38 cellular contexts compared by ENCODE assay signal in the genomic region with DNA sequence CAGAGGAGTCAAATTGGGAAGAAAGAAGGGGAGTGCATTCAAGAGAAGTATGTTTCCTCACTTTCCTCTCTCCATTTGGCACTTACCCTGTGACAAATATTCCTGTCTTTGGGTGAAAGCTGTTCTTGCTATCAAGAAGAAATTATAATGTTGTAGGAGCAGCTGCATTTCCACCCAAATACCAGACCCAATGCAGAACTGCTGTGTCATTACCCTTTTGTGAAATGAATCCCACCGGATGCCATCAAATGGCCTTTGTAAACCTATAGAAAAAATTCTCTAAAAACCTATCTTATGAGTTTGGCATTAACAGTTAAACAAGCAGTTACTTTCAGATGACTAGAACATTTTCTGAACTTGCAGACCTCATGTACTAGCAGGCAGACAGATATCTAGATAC. TPM values are rescaled to one million over a fixed set of nuclear protein-coding genes. Genes with fewer than 3 reads are reported as not detected.
"Had no signal": no experiment of that assay in that cellular context is flagged by ENCODE, and none has a peak within 500 bp of the region (broad histone marks: within the 10 kb centered on the region; RNA-seq: fewer than 3 reads in every experiment).

No MANE protein-coding gene starts in this region.

- ATAC-seq: activated CD8-positive, alpha-beta T cell treated with anti-CD3 and anti-CD28 coated beads for 36 hours; activated naive CD4-positive, alpha-beta T cell treated with anti-CD3 and anti-CD28 coated beads, Interleukin-2, amount 50 U/mL, for 72 hours; activated T-cell treated with anti-CD3 and anti-CD28 coated beads, Interleukin-2, amount 50 U/mL, for 4 hours; activated T-cell treated with anti-CD3 and anti-CD28 coated beads, Interleukin-2, amount 50 U/mL, for 72 hours; activated T-helper 17 cell treated with anti-CD3 and anti-CD28 coated beads, Interleukin-2, amount 50 U/mL, for 72 hours; body of pancreas had no signal

- DNase-seq: activated B cell treated with CpG ODN at 0.5 μM for 24 hours; activated CD4-positive, alpha-beta memory T cell treated with anti-CD3 and anti-CD28 coated beads for 36 hours; activated CD4-positive, alpha-beta T cell treated with anti-CD3 and anti-CD28 coated beads for 4 hours; activated CD4-positive, alpha-beta T cell treated with anti-CD3 and anti-CD28 coated beads, Interleukin-2, amount 10 ng/mL, durations not matched to agents 24 days and 14 days; activated CD4-positive, alpha-beta T cell treated with anti-CD3 and anti-CD28 coated beads, Interleukin-2, amount 50 U/mL, for 1 hour; activated CD4-positive, alpha-beta T cell treated with anti-CD3 and anti-CD28 coated beads, Interleukin-2, amount 50 U/mL, for 4 hours; activated CD4-positive, CD25-positive, alpha-beta regulatory T cell treated with anti-CD3 and anti-CD28 coated beads, Interleukin-2, amount 50 U/mL, for 72 hours; activated CD8-positive, alpha-beta memory T cell treated with anti-CD3 and anti-CD28 coated beads, Interleukin-2, amount 50 U/mL, for 4 hours; activated CD8-positive, alpha-beta T cell treated with anti-CD3 and anti-CD28 coated beads for 36 hours; activated effector memory CD4-positive, alpha-beta T cell treated with anti-CD3 and anti-CD28 coated beads, Interleukin-2, amount 50 U/mL, for 16 hours; activated gamma-delta T cell treated with Interleukin-2 at 50 U/mL for 16 hours; activated naive CD4-positive, alpha-beta T cell; activated naive CD4-positive, alpha-beta T cell treated with anti-CD3 and anti-CD28 coated beads for 36 hours; activated naive CD4-positive, alpha-beta T cell treated with anti-CD3 and anti-CD28 coated beads, Interleukin-2, amount 50 U/mL, for 16 hours; activated naive CD8-positive, alpha-beta T cell treated with anti-CD3 and anti-CD28 coated beads for 36 hours; activated T-cell treated with anti-CD3 and anti-CD28 coated beads for 4 hours; activated T-cell treated with anti-CD3 and anti-CD28 coated beads, Interleukin-2, amount 50 U/mL, for 1 hour; activated T-cell treated with anti-CD3 and anti-CD28 coated beads, Interleukin-2, amount 50 U/mL, for 4 hours; activated T-cell treated with anti-CD3 and anti-CD28 coated beads, Interleukin-2, amount 50 U/mL, for 72 hours; adrenal gland; amniotic stem cell; aorta; body of pancreas; brain microvascular endothelial cell; central memory CD4-positive, alpha-beta T cell; T-helper 1 cell; T-helper 2 cell; T-helper 9 cell had no signal

- H3K4me3 Mint-ChIP-seq: activated B cell treated with CpG ODN at 0.5 μM for 24 hours; activated CD4-positive, alpha-beta memory T cell treated with anti-CD3 and anti-CD28 coated beads for 36 hours; activated CD4-positive, alpha-beta T cell treated with anti-CD3 and anti-CD28 coated beads, Interleukin-2, amount 10 ng/mL, durations not matched to agents 24 days and 14 days; activated CD8-positive, alpha-beta T cell treated with anti-CD3 and anti-CD28 coated beads for 36 hours; activated naive CD4-positive, alpha-beta T cell treated with anti-CD3 and anti-CD28 coated beads for 36 hours; activated naive CD8-positive, alpha-beta T cell treated with anti-CD3 and anti-CD28 coated beads for 36 hours; activated T-cell treated with anti-CD3 and anti-CD28 coated beads, Interleukin-2, amount 50 U/mL, for 4 hours; activated T-cell treated with anti-CD3 and anti-CD28 coated beads, Interleukin-2, amount 50 U/mL, for 72 hours; activated T-helper 1 cell treated with anti-CD3 and anti-CD28 coated beads, Interleukin-12 subunit alpha, Interleukin-12 subunit beta, Interleukin-2, Interleukin-4 antibody, amounts not matched to agents 30 ng/mL and 10 ng/mL and 1 ng/mL, durations not matched to agents 14 hours and 24 hours and 36 hours; activated T-helper 17 cell treated with anti-CD3 and anti-CD28 coated beads, Interleukin-2, amount 50 U/mL, for 72 hours; T-helper 1 cell treated with Interleukin-12 subunit alpha and Interleukin-12 subunit beta and Interleukin-4 antibody, amounts not matched to agents 30 μg/mL and 1 μg/mL, for 36 hours; T-helper 2 cell treated with Interferon-gamma antibody and Interleukin-4, amounts not matched to agents 5 μg/mL and 100 μg/mL, for 36 hours had no signal

- H3K27me3 ChIP-seq: adrenal gland, body of pancreas, brain microvascular endothelial cell, breast epithelium had no signal

- H3K4me1 Mint-ChIP-seq: activated B cell treated with CpG ODN at 0.5 μM for 24 hours; activated CD4-positive, alpha-beta T cell treated with anti-CD3 and anti-CD28 coated beads, Interleukin-2, amount 10 ng/mL, durations not matched to agents 24 days and 14 days; activated naive CD8-positive, alpha-beta T cell treated with anti-CD3 and anti-CD28 coated beads for 36 hours; activated T-helper 17 cell treated with anti-CD3 and anti-CD28 coated beads, Interleukin-2, amount 50 U/mL, for 72 hours had no signal

- H3K27me3 Mint-ChIP-seq: activated B cell treated with CpG ODN at 0.5 μM for 24 hours; activated CD4-positive, alpha-beta T cell treated with anti-CD3 and anti-CD28 coated beads, Interleukin-2, amount 10 ng/mL, durations not matched to agents 24 days and 14 days; activated CD8-positive, alpha-beta T cell treated with anti-CD3 and anti-CD28 coated beads for 36 hours; activated naive CD8-positive, alpha-beta T cell treated with anti-CD3 and anti-CD28 coated beads for 36 hours; activated T-helper 17 cell treated with anti-CD3 and anti-CD28 coated beads, Interleukin-2, amount 50 U/mL, for 72 hours had no signal

- H3K4me1 ChIP-seq: adrenal gland, body of pancreas, breast epithelium had no signal

- H3K36me3 ChIP-seq: adrenal gland, brain microvascular endothelial cell, breast epithelium had no signal

- H3K9me3 ChIP-seq: adrenal gland, body of pancreas, breast epithelium had no signal

- H3K27ac ChIP-seq: adrenal gland, body of pancreas, brain microvascular endothelial cell, breast epithelium, VCaP had no signal

- H3K4me3 ChIP-seq: adrenal gland, body of pancreas, breast epithelium had no signal

- FAIRE-seq: astrocyte, TTC549 had no signal

- H3K36me3 Mint-ChIP-seq: activated CD4-positive, alpha-beta memory T cell treated with anti-CD3 and anti-CD28 coated beads for 36 hours; activated naive CD4-positive, alpha-beta T cell treated with anti-CD3 and anti-CD28 coated beads, Interleukin-2, amount 50 U/mL, for 72 hours; activated naive CD8-positive, alpha-beta T cell treated with anti-CD3 and anti-CD28 coated beads for 36 hours had no signal

- H3K27ac Mint-ChIP-seq: activated B cell treated with CpG ODN at 0.5 μM for 24 hours; activated CD4-positive, alpha-beta memory T cell treated with anti-CD3 and anti-CD28 coated beads for 36 hours; activated CD4-positive, alpha-beta T cell treated with anti-CD3 and anti-CD28 coated beads, Interleukin-2, amount 10 ng/mL, durations not matched to agents 24 days and 14 days; activated CD8-positive, alpha-beta T cell treated with anti-CD3 and anti-CD28 coated beads for 36 hours; activated naive CD4-positive, alpha-beta T cell treated with anti-CD3 and anti-CD28 coated beads for 36 hours; activated naive CD4-positive, alpha-beta T cell treated with anti-CD3 and anti-CD28 coated beads, Interleukin-2, amount 50 U/mL, for 72 hours; activated naive CD8-positive, alpha-beta T cell treated with anti-CD3 and anti-CD28 coated beads for 36 hours; activated T-cell treated with anti-CD3 and anti-CD28 coated beads, Interleukin-2, amount 50 U/mL, for 72 hours; activated T-helper 1 cell treated with anti-CD3 and anti-CD28 coated beads, Interleukin-12 subunit alpha, Interleukin-12 subunit beta, Interleukin-2, Interleukin-4 antibody, amounts not matched to agents 30 ng/mL and 10 ng/mL and 1 ng/mL, durations not matched to agents 14 hours and 24 hours and 36 hours; activated T-helper 17 cell treated with anti-CD3 and anti-CD28 coated beads, Interleukin-2, amount 50 U/mL, for 72 hours; T-helper 1 cell treated with Interleukin-12 subunit alpha and Interleukin-12 subunit beta and Interleukin-4 antibody, amounts not matched to agents 30 μg/mL and 1 μg/mL, for 36 hours; T-helper 2 cell treated with Interferon-gamma antibody and Interleukin-4, amounts not matched to agents 5 μg/mL and 100 μg/mL, for 36 hours had no signal

- H3K9me3 Mint-ChIP-seq: activated B cell treated with CpG ODN at 0.5 μM for 24 hours; activated CD4-positive, alpha-beta memory T cell treated with anti-CD3 and anti-CD28 coated beads for 36 hours; activated CD4-positive, alpha-beta T cell treated with anti-CD3 and anti-CD28 coated beads, Interleukin-2, amount 10 ng/mL, durations not matched to agents 24 days and 14 days; activated CD8-positive, alpha-beta T cell treated with anti-CD3 and anti-CD28 coated beads for 36 hours; activated naive CD4-positive, alpha-beta T cell treated with anti-CD3 and anti-CD28 coated beads for 36 hours; activated naive CD4-positive, alpha-beta T cell treated with anti-CD3 and anti-CD28 coated beads, Interleukin-2, amount 50 U/mL, for 72 hours; activated naive CD8-positive, alpha-beta T cell treated with anti-CD3 and anti-CD28 coated beads for 36 hours; activated T-cell treated with anti-CD3 and anti-CD28 coated beads, Interleukin-2, amount 50 U/mL, for 4 hours; activated T-cell treated with anti-CD3 and anti-CD28 coated beads, Interleukin-2, amount 50 U/mL, for 72 hours; activated T-helper 1 cell treated with anti-CD3 and anti-CD28 coated beads, Interleukin-12 subunit alpha, Interleukin-12 subunit beta, Interleukin-2, Interleukin-4 antibody, amounts not matched to agents 30 ng/mL and 10 ng/mL and 1 ng/mL, durations not matched to agents 14 hours and 24 hours and 36 hours; activated T-helper 17 cell treated with anti-CD3 and anti-CD28 coated beads, Interleukin-2, amount 50 U/mL, for 72 hours; T-helper 1 cell treated with Interleukin-12 subunit alpha and Interleukin-12 subunit beta and Interleukin-4 antibody, amounts not matched to agents 30 μg/mL and 1 μg/mL, for 36 hours; T-helper 2 cell treated with Interferon-gamma antibody and Interleukin-4, amounts not matched to agents 5 μg/mL and 100 μg/mL, for 36 hours had no signal

RNA-seq across cellular contexts. Expression of a gene that starts 16.7 kb away (rescaled TPM):
- total RNA-seq: activated B cell treated with CpG ODN at 0.5 μM for 24 hours; activated CD4-positive, alpha-beta memory T cell treated with anti-CD3 and anti-CD28 coated beads for 36 hours; activated CD4-positive, alpha-beta T cell treated with anti-CD3 and anti-CD28 coated beads, Interleukin-2, amount 10 ng/mL, durations not matched to agents 24 days and 14 days; activated CD8-positive, alpha-beta memory T cell treated with anti-CD3 and anti-CD28 coated beads for 36 hours; activated CD8-positive, alpha-beta T cell treated with anti-CD3 and anti-CD28 coated beads for 36 hours; activated naive CD4-positive, alpha-beta T cell treated with anti-CD3 and anti-CD28 coated beads for 36 hours; activated naive CD4-positive, alpha-beta T cell treated with anti-CD3 and anti-CD28 coated beads, Interleukin-2, amount 50 U/mL, for 72 hours; activated naive CD8-positive, alpha-beta T cell treated with anti-CD3 and anti-CD28 coated beads for 36 hours; activated T-cell treated with anti-CD3 and anti-CD28 coated beads, Interleukin-2, amount 50 U/mL, for 4 hours; activated T-cell treated with anti-CD3 and anti-CD28 coated beads, Interleukin-2, amount 50 U/mL, for 72 hours; activated T-helper 1 cell treated with anti-CD3 and anti-CD28 coated beads, Interleukin-12 subunit alpha, Interleukin-12 subunit beta, Interleukin-2, Interleukin-4 antibody, amounts not matched to agents 30 ng/mL and 10 ng/mL and 1 ng/mL, durations not matched to agents 14 hours and 24 hours and 36 hours; activated T-helper 17 cell treated with anti-CD3 and anti-CD28 coated beads, Interleukin-2, amount 50 U/mL, for 72 hours had no signal
